In genomic region chr19:47682939-47683338, GRCh38 we compare ENCODE assay signal across 18 cellular contexts.
"Had no signal": no experiment of that assay in that cellular context is flagged by ENCODE, and none has a peak within 500 bp of the region (broad histone marks: within the 10 kb centered on the region; RNA-seq: fewer than 3 reads in every experiment).

No MANE protein-coding gene starts in this region.

- H3K27ac ChIP-seq: brain microvascular endothelial cell, skin epidermis, transverse colon, vagina had no signal

- DNase-seq: activated CD8-positive, alpha-beta memory T cell treated with anti-CD3 and anti-CD28 coated beads, Interleukin-2, amount 10 ng/mL, durations not matched to agents 7 days and 5 days; activated naive CD4-positive, alpha-beta T cell treated with anti-CD3 and anti-CD28 coated beads for 36 hours; activated naive CD8-positive, alpha-beta T cell treated with anti-CD3 and anti-CD28 coated beads, Interleukin-2, amount 50 U/mL, for 24 hours; activated T-cell treated with anti-CD3 and anti-CD28 coated beads, Interleukin-2, amount 50 U/mL, for 1 hour; brain microvascular endothelial cell; dermis blood vessel endothelial cell; effector memory CD8-positive, alpha-beta T cell; hypothalamus; kidney glomerular epithelial cell; nucleus accumbens; right cardiac atrium; stimulated activated CD4-positive, alpha-beta T cell treated with anti-CD3 and anti-CD28 coated beads, Interleukin-4, amount 100 ng/mL, for 4 hours; stimulated activated CD8-positive, alpha-beta memory T cell treated with anti-CD3 and anti-CD28 coated beads, Interleukin-4, amount 100 ng/mL, for 48 hours; stimulated activated naive CD4-positive, alpha-beta T cell treated with Interleukin-2 at 50 U/mL for 16 hours; transverse colon had no signal

- H3K9me3 ChIP-seq: transverse colon, vagina had no signal

- H3K4me1 ChIP-seq: transverse colon, vagina had no signal

- H3K4me3 ChIP-seq: skin epidermis, transverse colon, vagina had no signal

- ATAC-seq: activated CD4-positive, CD25-positive, alpha-beta regulatory T cell treated with anti-CD3 and anti-CD28 coated beads, Interleukin-2, amount 50 U/mL, for 24 hours; activated CD8-positive, alpha-beta memory T cell treated with anti-CD3 and anti-CD28 coated beads, Interleukin-2, amount 10 ng/mL, durations not matched to agents 7 days and 5 days; activated naive CD8-positive, alpha-beta T cell treated with anti-CD3 and anti-CD28 coated beads, Interleukin-2, amount 50 U/mL, for 24 hours; effector memory CD8-positive, alpha-beta T cell; right cardiac atrium had no signal
